Comparison of ENCODE assay signal across 1 cellular context in genomic region chr14:32201816-32202467, GRCh38.
TF ChIP-seq lines count a peak whose summit lies in the region.

RNU6-7 (plus strand) TSS chr14:32202045.

TF ChIP-seq in K562, 482 proteins besides CTCF, POLR2A, EP300 and RAD21 (continued from another document):
- peak; percentile 32; the same call in 1 of the 2 replicates for TF ChIP-seq TEAD4 (IDR thresholded peaks at IDR 0.05; ENCODE audit: low read length)
- TF ChIP-seq TEAD4 (CRISPR knock-in tag; IDR thresholded peaks at IDR 0.05; ENCODE audit: borderline replicate concordance) = no peak
- no peak for TF ChIP-seq HNRNPL (IDR thresholded peaks at IDR 0.05; ENCODE audit: low read depth, low read length)
- TF ChIP-seq ZNF592 (IDR thresholded peaks at IDR 0.05) = no peak
- TF ChIP-seq CCAR2 (IDR thresholded peaks at IDR 0.05; ENCODE audit: low read depth, low read length) = no peak
- no peak for TF ChIP-seq RAD51 (IDR thresholded peaks at IDR 0.05; ENCODE audit: borderline replicate concordance, low read depth)
- TF ChIP-seq ZNF707 (CRISPR knock-in tag; conservative IDR thresholded peaks at IDR 0.05) = no peak
- no peak for TF ChIP-seq FUS (optimal IDR thresholded peaks at IDR 0.05; ENCODE audit: low read depth, low read length)
- no peak for TF ChIP-seq MYC (IDR thresholded peaks at IDR 0.05; ENCODE audit: low read depth, low read length)
- no peak for TF ChIP-seq MYC (CRISPR knock-in tag; IDR thresholded peaks at IDR 0.05; ENCODE audit: borderline replicate concordance, low read depth)
- TF ChIP-seq TBL1XR1 (IDR thresholded peaks at IDR 0.05; ENCODE audit: low read length in 2 of 2) = no peak
- TF ChIP-seq POLR2AphosphoS5 (IDR thresholded peaks at IDR 0.05; ENCODE audit: control insufficient read depth, insufficient read depth, low read depth, low read length) = no peak
- TF ChIP-seq CEBPB (tag; IDR thresholded peaks at IDR 0.05) = peak; percentile 14; the same call in 1 of the 2 replicates
- TF ChIP-seq LCOR (CRISPR knock-in tag; IDR thresholded peaks at IDR 0.05) = no peak
- TF ChIP-seq TOE1 (IDR thresholded peaks at IDR 0.05; ENCODE audit: borderline replicate concordance) = no peak
- no peak for TF ChIP-seq TOE1 (CRISPR knock-in tag; IDR thresholded peaks at IDR 0.05; ENCODE audit: borderline replicate concordance, low read depth)
- no peak for TF ChIP-seq ZNF830 (CRISPR knock-in tag; IDR thresholded peaks at IDR 0.05)
- TF ChIP-seq, protein P1, sequence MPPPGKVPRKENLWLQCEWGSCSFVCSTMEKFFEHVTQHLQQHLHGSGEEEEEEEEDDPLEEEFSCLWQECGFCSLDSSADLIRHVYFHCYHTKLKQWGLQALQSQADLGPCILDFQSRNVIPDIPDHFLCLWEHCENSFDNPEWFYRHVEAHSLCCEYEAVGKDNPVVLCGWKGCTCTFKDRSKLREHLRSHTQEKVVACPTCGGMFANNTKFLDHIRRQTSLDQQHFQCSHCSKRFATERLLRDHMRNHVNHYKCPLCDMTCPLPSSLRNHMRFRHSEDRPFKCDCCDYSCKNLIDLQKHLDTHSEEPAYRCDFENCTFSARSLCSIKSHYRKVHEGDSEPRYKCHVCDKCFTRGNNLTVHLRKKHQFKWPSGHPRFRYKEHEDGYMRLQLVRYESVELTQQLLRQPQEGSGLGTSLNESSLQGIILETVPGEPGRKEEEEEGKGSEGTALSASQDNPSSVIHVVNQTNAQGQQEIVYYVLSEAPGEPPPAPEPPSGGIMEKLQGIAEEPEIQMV (tag; conservative IDR thresholded peaks at IDR 0.05; ENCODE audit: low read depth) = no peak
- TF ChIP-seq ELF1 (tag; IDR thresholded peaks at IDR 0.05) = 0 out of 2 replicates have a peak, but pooled peaks have one; percentile 22
- TF ChIP-seq ZNF197 (CRISPR knock-in tag; IDR thresholded peaks at IDR 0.05; ENCODE audit: low read depth) = no peak
- no peak for TF ChIP-seq ZNF699 (CRISPR knock-in tag; IDR thresholded peaks at IDR 0.05; ENCODE audit: insufficient replicate concordance)
- TF ChIP-seq NFE2L1 (tag; IDR thresholded peaks at IDR 0.05; ENCODE audit: borderline replicate concordance, low read depth) = no peak
- TF ChIP-seq ZKSCAN1 (IDR thresholded peaks at IDR 0.05; ENCODE audit: low read depth, low read length) = no peak; the same call in 1 of the 2 replicates
- TF ChIP-seq PURB (CRISPR knock-in tag; IDR thresholded peaks at IDR 0.05; ENCODE audit: low read depth) = no peak
- no peak for TF ChIP-seq PRPF4 (IDR thresholded peaks at IDR 0.05; ENCODE audit: insufficient read depth, low read depth, low read length, poor library complexity, severe bottlenecking)
- no peak for TF ChIP-seq CHD2 (IDR thresholded peaks at IDR 0.05; ENCODE audit: low read depth, low read length)
- TF ChIP-seq SETDB1 (IDR thresholded peaks at IDR 0.05; ENCODE audit: low read length) = no peak
- no peak for TF ChIP-seq POU5F1 (IDR thresholded peaks at IDR 0.05; ENCODE audit: borderline replicate concordance, low read depth, low read length, partially characterized antibody)
- TF ChIP-seq, protein P2, sequence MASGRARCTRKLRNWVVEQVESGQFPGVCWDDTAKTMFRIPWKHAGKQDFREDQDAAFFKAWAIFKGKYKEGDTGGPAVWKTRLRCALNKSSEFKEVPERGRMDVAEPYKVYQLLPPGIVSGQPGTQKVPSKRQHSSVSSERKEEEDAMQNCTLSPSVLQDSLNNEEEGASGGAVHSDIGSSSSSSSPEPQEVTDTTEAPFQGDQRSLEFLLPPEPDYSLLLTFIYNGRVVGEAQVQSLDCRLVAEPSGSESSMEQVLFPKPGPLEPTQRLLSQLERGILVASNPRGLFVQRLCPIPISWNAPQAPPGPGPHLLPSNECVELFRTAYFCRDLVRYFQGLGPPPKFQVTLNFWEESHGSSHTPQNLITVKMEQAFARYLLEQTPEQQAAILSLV (tag; IDR thresholded peaks at IDR 0.05) = no peak
- TF ChIP-seq EP400 (IDR thresholded peaks at IDR 0.05) = no peak
- no peak for TF ChIP-seq MLX (CRISPR knock-in tag; conservative IDR thresholded peaks at IDR 0.05)
- peak; percentile 45; the same call in 1 of the 2 replicates for TF ChIP-seq ZBTB40 (IDR thresholded peaks at IDR 0.05)
- no peak for TF ChIP-seq ZBTB40 (CRISPR knock-in tag; IDR thresholded peaks at IDR 0.05)
- peak; percentile 91 for TF ChIP-seq HNRNPLL (IDR thresholded peaks at IDR 0.05; ENCODE audit: low read depth, low read length, poor library complexity, severe bottlenecking)
- TF ChIP-seq, protein P3, sequence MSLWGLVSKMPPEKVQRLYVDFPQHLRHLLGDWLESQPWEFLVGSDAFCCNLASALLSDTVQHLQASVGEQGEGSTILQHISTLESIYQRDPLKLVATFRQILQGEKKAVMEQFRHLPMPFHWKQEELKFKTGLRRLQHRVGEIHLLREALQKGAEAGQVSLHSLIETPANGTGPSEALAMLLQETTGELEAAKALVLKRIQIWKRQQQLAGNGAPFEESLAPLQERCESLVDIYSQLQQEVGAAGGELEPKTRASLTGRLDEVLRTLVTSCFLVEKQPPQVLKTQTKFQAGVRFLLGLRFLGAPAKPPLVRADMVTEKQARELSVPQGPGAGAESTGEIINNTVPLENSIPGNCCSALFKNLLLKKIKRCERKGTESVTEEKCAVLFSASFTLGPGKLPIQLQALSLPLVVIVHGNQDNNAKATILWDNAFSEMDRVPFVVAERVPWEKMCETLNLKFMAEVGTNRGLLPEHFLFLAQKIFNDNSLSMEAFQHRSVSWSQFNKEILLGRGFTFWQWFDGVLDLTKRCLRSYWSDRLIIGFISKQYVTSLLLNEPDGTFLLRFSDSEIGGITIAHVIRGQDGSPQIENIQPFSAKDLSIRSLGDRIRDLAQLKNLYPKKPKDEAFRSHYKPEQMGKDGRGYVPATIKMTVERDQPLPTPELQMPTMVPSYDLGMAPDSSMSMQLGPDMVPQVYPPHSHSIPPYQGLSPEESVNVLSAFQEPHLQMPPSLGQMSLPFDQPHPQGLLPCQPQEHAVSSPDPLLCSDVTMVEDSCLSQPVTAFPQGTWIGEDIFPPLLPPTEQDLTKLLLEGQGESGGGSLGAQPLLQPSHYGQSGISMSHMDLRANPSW (CRISPR knock-in tag; IDR thresholded peaks at IDR 0.05) = no peak
- TF ChIP-seq ATF4 (CRISPR knock-in tag; IDR thresholded peaks at IDR 0.05) = no peak
